Comparison of ENCODE assay signal across 2 cellular contexts in genomic region chr12:91388573-91388972, GRCh38.
TF ChIP-seq lines count a peak whose summit lies in the region.

No MANE protein-coding gene starts in this region.

TF ChIP-seq in GM23338, 12 proteins besides CTCF, POLR2A, EP300 and RAD21 (continued from another document):
- TF ChIP-seq ZNF462 (CRISPR knock-in tag; IDR thresholded peaks at IDR 0.05) (no peak), STAT1 (IDR thresholded peaks at IDR 0.05; ENCODE audit: unreplicated experiment) (no peak), NANOG (IDR thresholded peaks at IDR 0.05; ENCODE audit: borderline replicate concordance) (no peak)

TF ChIP-seq in K562, 482 proteins besides CTCF, POLR2A, EP300 and RAD21 (continued from another document):
- TF ChIP-seq, protein P1, sequence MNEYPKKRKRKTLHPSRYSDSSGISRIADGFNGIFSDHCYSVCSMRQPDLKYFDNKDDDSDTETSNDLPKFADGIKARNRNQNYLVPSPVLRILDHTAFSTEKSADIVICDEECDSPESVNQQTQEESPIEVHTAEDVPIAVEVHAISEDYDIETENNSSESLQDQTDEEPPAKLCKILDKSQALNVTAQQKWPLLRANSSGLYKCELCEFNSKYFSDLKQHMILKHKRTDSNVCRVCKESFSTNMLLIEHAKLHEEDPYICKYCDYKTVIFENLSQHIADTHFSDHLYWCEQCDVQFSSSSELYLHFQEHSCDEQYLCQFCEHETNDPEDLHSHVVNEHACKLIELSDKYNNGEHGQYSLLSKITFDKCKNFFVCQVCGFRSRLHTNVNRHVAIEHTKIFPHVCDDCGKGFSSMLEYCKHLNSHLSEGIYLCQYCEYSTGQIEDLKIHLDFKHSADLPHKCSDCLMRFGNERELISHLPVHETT (CRISPR knock-in tag; conservative IDR thresholded peaks at IDR 0.05 in 1 of 2, IDR thresholded peaks at IDR 0.05 in 1 of 2), result no peak
- TF ChIP-seq E2F3 (CRISPR knock-in tag; IDR thresholded peaks at IDR 0.05) (no peak), TAF1 (IDR thresholded peaks at IDR 0.05; ENCODE audit: control insufficient read depth, extremely low read depth, insufficient read depth, low read length, severe bottlenecking) (no peak), ZNF445 (CRISPR knock-in tag; IDR thresholded peaks at IDR 0.05; ENCODE audit: low read depth) (no peak), CCAR2 (IDR thresholded peaks at IDR 0.05; ENCODE audit: low read depth, low read length) (no peak)
